23 cellular contexts compared by ENCODE assay signal in genomic region chr3:103306081-103306480, GRCh38.
"Had no signal": no experiment of that assay in that cellular context is flagged by ENCODE, and none has a peak within 500 bp of the region (broad histone marks: within the 10 kb centered on the region; RNA-seq: fewer than 3 reads in every experiment).

No MANE protein-coding gene starts in this region.

- H3K27me3 ChIP-seq: colonic mucosa, esophagus muscularis mucosa, esophagus squamous epithelium, foreskin keratinocyte, gastrocnemius medialis, gastroesophageal sphincter, heart left ventricle, heart right ventricle had no signal

- DNase-seq: colonic mucosa; cortex of kidney; dermis blood vessel endothelial cell; dorsolateral prefrontal cortex; effector CD4-positive, alpha-beta T cell; effector CD8-positive, alpha-beta T cell; effector memory CD4-positive, alpha-beta T cell; effector memory CD8-positive, alpha-beta T cell; endodermal cell; erythroblast; esophagus squamous epithelium; foreskin fibroblast; foreskin keratinocyte; foreskin melanocyte; gastrocnemius medialis; glutamatergic neuron; head of caudate nucleus; heart left ventricle; heart right ventricle had no signal

- H3K36me3 ChIP-seq: colonic mucosa, esophagus muscularis mucosa, esophagus squamous epithelium, gastrocnemius medialis, gastroesophageal sphincter, heart left ventricle, heart right ventricle had no signal

- H3K9me3 ChIP-seq: colonic mucosa, esophagus muscularis mucosa, esophagus squamous epithelium, gastrocnemius medialis, gastroesophageal sphincter had no signal

- H3K27ac ChIP-seq: colonic mucosa, coronary artery, dorsolateral prefrontal cortex, epithelial cell of prostate, esophagus muscularis mucosa, esophagus squamous epithelium, foreskin keratinocyte, gastrocnemius medialis, gastroesophageal sphincter, heart left ventricle, heart right ventricle had no signal

- H3K4me3 ChIP-seq: colonic mucosa, coronary artery, dorsolateral prefrontal cortex, esophagus muscularis mucosa, esophagus squamous epithelium, gastrocnemius medialis, gastroesophageal sphincter, heart left ventricle, heart right ventricle had no signal
